Comparison of ENCODE assay signal across 1 cellular context in the genomic region with DNA sequence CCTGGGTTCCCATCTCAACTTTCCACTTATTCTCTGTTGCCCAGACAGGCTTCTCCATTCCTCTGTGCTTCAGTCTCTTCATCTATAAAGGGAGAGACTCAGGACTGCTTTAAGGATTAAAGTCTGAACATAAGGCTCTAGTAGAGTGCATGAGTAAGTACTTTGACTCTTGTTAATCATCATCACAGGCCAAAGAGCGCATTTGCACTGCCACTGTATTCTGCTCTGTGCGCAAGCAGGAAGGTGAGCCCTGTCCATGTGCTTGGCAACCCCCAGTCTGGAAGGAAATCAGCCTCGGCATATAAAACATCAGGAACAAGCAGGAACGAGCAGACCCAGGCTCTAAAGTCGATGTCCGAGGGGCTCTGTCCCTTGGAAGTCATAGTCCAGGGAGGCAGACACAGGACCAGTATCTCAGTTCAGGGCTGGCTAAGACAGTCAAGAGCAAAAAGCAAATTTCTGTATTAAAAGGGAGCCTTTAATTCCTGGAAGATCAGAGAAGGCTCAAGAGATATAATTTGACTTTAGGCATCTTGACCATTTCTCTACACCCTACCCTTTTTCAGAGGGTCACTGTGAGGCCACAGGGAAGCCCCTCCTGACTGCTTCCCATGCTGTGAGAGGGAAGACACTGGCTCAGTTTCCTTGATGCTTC.
TF ChIP-seq lines count a peak whose summit lies in the region.

No MANE protein-coding gene starts in this region.

TF ChIP-seq in WTC11, 78 proteins besides CTCF, POLR2A, EP300 and RAD21 (continued from another document):
- TF ChIP-seq, protein P1, sequence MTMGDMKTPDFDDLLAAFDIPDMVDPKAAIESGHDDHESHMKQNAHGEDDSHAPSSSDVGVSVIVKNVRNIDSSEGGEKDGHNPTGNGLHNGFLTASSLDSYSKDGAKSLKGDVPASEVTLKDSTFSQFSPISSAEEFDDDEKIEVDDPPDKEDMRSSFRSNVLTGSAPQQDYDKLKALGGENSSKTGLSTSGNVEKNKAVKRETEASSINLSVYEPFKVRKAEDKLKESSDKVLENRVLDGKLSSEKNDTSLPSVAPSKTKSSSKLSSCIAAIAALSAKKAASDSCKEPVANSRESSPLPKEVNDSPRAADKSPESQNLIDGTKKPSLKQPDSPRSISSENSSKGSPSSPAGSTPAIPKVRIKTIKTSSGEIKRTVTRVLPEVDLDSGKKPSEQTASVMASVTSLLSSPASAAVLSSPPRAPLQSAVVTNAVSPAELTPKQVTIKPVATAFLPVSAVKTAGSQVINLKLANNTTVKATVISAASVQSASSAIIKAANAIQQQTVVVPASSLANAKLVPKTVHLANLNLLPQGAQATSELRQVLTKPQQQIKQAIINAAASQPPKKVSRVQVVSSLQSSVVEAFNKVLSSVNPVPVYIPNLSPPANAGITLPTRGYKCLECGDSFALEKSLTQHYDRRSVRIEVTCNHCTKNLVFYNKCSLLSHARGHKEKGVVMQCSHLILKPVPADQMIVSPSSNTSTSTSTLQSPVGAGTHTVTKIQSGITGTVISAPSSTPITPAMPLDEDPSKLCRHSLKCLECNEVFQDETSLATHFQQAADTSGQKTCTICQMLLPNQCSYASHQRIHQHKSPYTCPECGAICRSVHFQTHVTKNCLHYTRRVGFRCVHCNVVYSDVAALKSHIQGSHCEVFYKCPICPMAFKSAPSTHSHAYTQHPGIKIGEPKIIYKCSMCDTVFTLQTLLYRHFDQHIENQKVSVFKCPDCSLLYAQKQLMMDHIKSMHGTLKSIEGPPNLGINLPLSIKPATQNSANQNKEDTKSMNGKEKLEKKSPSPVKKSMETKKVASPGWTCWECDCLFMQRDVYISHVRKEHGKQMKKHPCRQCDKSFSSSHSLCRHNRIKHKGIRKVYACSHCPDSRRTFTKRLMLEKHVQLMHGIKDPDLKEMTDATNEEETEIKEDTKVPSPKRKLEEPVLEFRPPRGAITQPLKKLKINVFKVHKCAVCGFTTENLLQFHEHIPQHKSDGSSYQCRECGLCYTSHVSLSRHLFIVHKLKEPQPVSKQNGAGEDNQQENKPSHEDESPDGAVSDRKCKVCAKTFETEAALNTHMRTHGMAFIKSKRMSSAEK (CRISPR knock-in tag; IDR thresholded peaks at IDR 0.05; ENCODE audit: borderline replicate concordance) = no peak
- TF ChIP-seq, protein P2, sequence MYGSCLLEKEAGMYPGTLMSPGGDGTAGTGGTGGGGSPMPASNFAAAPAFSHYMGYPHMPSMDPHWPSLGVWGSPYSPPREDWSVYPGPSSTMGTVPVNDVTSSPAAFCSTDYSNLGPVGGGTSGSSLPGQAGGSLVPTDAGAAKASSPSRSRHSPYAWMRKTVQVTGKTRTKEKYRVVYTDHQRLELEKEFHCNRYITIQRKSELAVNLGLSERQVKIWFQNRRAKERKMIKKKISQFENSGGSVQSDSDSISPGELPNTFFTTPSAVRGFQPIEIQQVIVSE (CRISPR knock-in tag; IDR thresholded peaks at IDR 0.05; ENCODE audit: borderline replicate concordance) = no peak
- TF ChIP-seq, protein P3, sequence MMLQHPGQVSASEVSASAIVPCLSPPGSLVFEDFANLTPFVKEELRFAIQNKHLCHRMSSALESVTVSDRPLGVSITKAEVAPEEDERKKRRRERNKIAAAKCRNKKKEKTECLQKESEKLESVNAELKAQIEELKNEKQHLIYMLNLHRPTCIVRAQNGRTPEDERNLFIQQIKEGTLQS (CRISPR knock-in tag; conservative IDR thresholded peaks at IDR 0.05) = no peak
- TF ChIP-seq ZBTB21 (CRISPR knock-in tag; IDR thresholded peaks at IDR 0.05; ENCODE audit: borderline replicate concordance) (no peak), ZNF121 (CRISPR knock-in tag; IDR thresholded peaks at IDR 0.05) (no peak), ZNF263 (CRISPR knock-in tag; IDR thresholded peaks at IDR 0.05; ENCODE audit: low read depth) (no peak), CREM (CRISPR knock-in tag; IDR thresholded peaks at IDR 0.05) (no peak)
- TF ChIP-seq, protein P4, sequence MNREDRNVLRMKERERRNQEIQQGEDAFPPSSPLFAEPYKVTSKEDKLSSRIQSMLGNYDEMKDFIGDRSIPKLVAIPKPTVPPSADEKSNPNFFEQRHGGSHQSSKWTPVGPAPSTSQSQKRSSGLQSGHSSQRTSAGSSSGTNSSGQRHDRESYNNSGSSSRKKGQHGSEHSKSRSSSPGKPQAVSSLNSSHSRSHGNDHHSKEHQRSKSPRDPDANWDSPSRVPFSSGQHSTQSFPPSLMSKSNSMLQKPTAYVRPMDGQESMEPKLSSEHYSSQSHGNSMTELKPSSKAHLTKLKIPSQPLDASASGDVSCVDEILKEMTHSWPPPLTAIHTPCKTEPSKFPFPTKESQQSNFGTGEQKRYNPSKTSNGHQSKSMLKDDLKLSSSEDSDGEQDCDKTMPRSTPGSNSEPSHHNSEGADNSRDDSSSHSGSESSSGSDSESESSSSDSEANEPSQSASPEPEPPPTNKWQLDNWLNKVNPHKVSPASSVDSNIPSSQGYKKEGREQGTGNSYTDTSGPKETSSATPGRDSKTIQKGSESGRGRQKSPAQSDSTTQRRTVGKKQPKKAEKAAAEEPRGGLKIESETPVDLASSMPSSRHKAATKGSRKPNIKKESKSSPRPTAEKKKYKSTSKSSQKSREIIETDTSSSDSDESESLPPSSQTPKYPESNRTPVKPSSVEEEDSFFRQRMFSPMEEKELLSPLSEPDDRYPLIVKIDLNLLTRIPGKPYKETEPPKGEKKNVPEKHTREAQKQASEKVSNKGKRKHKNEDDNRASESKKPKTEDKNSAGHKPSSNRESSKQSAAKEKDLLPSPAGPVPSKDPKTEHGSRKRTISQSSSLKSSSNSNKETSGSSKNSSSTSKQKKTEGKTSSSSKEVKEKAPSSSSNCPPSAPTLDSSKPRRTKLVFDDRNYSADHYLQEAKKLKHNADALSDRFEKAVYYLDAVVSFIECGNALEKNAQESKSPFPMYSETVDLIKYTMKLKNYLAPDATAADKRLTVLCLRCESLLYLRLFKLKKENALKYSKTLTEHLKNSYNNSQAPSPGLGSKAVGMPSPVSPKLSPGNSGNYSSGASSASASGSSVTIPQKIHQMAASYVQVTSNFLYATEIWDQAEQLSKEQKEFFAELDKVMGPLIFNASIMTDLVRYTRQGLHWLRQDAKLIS (CRISPR knock-in tag; IDR thresholded peaks at IDR 0.05; ENCODE audit: borderline replicate concordance) = no peak
- TF ChIP-seq, protein P5, sequence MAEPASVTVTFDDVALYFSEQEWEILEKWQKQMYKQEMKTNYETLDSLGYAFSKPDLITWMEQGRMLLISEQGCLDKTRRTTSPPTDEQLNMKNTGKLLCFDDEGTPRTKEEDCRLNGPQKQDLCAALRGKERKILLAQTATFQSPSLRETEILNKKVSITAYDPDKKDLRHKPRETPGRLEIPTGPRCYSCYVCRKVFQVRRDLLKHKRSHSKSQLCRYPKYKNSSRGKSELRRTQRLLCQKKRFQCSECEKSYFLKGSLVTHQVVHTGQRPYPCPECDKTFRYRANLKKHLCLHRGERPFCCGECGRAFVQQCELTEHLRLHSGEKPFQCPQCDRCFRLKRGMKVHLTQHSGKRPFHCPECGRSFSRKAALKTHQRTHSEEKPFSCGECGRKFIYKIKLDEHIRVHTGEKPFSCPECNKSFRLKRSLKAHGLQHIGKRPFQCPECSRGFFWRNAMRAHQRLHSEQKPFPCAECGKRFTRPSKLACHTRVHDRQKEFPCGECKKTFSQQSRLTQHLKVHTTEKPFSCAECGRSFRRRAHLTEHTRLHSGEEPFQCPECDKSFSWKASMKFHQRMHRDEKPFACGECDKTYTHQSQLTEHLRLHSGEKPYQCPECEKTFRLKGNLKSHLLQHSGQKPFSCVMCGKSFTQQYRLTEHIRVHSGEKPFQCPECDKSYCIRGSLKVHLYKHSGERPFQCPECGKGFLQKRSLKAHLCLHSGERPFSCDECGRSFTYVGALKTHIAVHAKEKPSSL (CRISPR knock-in tag; conservative IDR thresholded peaks at IDR 0.05) = no peak
- TF ChIP-seq, protein P6, sequence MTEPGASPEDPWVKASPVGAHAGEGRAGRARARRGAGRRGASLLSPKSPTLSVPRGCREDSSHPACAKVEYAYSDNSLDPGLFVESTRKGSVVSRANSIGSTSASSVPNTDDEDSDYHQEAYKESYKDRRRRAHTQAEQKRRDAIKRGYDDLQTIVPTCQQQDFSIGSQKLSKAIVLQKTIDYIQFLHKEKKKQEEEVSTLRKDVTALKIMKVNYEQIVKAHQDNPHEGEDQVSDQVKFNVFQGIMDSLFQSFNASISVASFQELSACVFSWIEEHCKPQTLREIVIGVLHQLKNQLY (CRISPR knock-in tag; IDR thresholded peaks at IDR 0.05) = no peak
- TF ChIP-seq, protein P7, sequence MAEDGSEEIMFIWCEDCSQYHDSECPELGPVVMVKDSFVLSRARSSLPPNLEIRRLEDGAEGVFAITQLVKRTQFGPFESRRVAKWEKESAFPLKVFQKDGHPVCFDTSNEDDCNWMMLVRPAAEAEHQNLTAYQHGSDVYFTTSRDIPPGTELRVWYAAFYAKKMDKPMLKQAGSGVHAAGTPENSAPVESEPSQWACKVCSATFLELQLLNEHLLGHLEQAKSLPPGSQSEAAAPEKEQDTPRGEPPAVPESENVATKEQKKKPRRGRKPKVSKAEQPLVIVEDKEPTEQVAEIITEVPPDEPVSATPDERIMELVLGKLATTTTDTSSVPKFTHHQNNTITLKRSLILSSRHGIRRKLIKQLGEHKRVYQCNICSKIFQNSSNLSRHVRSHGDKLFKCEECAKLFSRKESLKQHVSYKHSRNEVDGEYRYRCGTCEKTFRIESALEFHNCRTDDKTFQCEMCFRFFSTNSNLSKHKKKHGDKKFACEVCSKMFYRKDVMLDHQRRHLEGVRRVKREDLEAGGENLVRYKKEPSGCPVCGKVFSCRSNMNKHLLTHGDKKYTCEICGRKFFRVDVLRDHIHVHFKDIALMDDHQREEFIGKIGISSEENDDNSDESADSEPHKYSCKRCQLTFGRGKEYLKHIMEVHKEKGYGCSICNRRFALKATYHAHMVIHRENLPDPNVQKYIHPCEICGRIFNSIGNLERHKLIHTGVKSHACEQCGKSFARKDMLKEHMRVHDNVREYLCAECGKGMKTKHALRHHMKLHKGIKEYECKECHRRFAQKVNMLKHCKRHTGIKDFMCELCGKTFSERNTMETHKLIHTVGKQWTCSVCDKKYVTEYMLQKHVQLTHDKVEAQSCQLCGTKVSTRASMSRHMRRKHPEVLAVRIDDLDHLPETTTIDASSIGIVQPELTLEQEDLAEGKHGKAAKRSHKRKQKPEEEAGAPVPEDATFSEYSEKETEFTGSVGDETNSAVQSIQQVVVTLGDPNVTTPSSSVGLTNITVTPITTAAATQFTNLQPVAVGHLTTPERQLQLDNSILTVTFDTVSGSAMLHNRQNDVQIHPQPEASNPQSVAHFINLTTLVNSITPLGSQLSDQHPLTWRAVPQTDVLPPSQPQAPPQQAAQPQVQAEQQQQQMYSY (CRISPR knock-in tag; IDR thresholded peaks at IDR 0.05) = no peak
TF ChIP-seq in WTC11: peak in this region for 0.
